ENCODE assay signal across 12 cellular contexts in genomic region chr1:121558514-121558913, GRCh38.
DNase-seq lines count a peak whose midpoint lies in the region; ATAC-seq, FAIRE-seq and TF ChIP-seq lines count a peak whose summit lies in the region.
"Had no signal": no experiment of that assay in that cellular context is flagged by ENCODE, and none has a peak within 500 bp of the region (broad histone marks: within the 10 kb centered on the region; RNA-seq: fewer than 3 reads in every experiment).

No MANE protein-coding gene starts in this region.

- peak; percentile 76 for DNase-seq in HT1080 (ENCODE audit: low read depth)
- peak; percentile 87 for DNase-seq in astrocyte (ENCODE audit: low read depth)
- DNase-seq in GDM1 (lab: John Stamatoyannopoulos, UW), result no peak
- no peak for DNase-seq in stimulated activated CD4-positive, alpha-beta T cell treated with anti-CD3 and anti-CD28 coated beads, Interleukin-4, amount 100 ng/mL, for 4 hours
- no peak for DNase-seq in T-helper 9 cell
- DNase-seq: activated T-cell treated with anti-CD3 and anti-CD28 coated beads, Interleukin-2, amount 50 U/mL, for 1 hour; DMS53 had no signal

- H3K9me3 ChIP-seq in astrocyte (ENCODE audit: insufficient read depth, low read depth, low read length) (no peaks in the 10 kb centered on the region), iPS-20b (ENCODE audit: insufficient read depth, low read depth, low read length) (no peaks in the 10 kb centered on the region)

- H3K27ac ChIP-seq in ACC112 (ENCODE audit: low read depth, low read length) (peak overlapping the region; percentile 75), astrocyte (ENCODE audit: low read depth, low read length) (peak overlapping the region; percentile 33), iPS-20b (ENCODE audit: low read length) (peak overlapping the region; percentile 79)

- H3K9me3 Mint-ChIP-seq in astrocyte (ENCODE audit: unreplicated experiment), result no peaks in the 10 kb centered on the region
- H3K9me3 Mint-ChIP-seq: stimulated activated naive CD8-positive, alpha-beta T cell treated with anti-CD3 and anti-CD28 coated beads, Interleukin-15, Interleukin-2, amounts not matched to agents 100 ng/mL and 50 ng/mL, for 24 hours had no signal

- ATAC-seq in GM18520 (IDR thresholded peaks at IDR 0.05; ENCODE audit: unreplicated experiment), result no peak
- ATAC-seq: right cardiac atrium had no signal

- no peaks in the 10 kb centered on the region for H3K27me3 Mint-ChIP-seq in astrocyte (ENCODE audit: low read depth, unreplicated experiment)
- H3K27me3 Mint-ChIP-seq: stimulated activated naive CD8-positive, alpha-beta T cell treated with anti-CD3 and anti-CD28 coated beads, Interleukin-15, Interleukin-2, amounts not matched to agents 100 ng/mL and 50 ng/mL, for 24 hours had no signal

- H3K4me3 Mint-ChIP-seq in astrocyte (ENCODE audit: unreplicated experiment), result no peak overlapping the region
- H3K4me3 Mint-ChIP-seq: stimulated activated naive CD8-positive, alpha-beta T cell treated with anti-CD3 and anti-CD28 coated beads, Interleukin-15, Interleukin-2, amounts not matched to agents 100 ng/mL and 50 ng/mL, for 24 hours had no signal

- H3K4me2 ChIP-seq in astrocyte (ENCODE audit: low read length), result no peak overlapping the region

- no peak overlapping the region for H3K9ac ChIP-seq in astrocyte (ENCODE audit: low read length)
- no peak overlapping the region for H3K9ac ChIP-seq in iPS-20b (ENCODE audit: low read depth, low read length)

- H3K27ac Mint-ChIP-seq in astrocyte (ENCODE audit: unreplicated experiment), result peak overlapping the region; percentile 99

- peak overlapping the region; percentile 41 for H3K4me3 ChIP-seq in ACC112 (ENCODE audit: low read depth, low read length)
- H3K4me3 ChIP-seq in astrocyte (ENCODE audit: insufficient read depth, low read depth, low read length), result no peak overlapping the region
- no peak overlapping the region for H3K4me3 ChIP-seq in iPS-20b (ENCODE audit: low read length)

- no peaks in the 10 kb centered on the region for H4K20me1 ChIP-seq in astrocyte (ENCODE audit: insufficient read depth, low read length)

- no peaks in the 10 kb centered on the region for H3K36me3 Mint-ChIP-seq in astrocyte (ENCODE audit: low read depth, unreplicated experiment)

- TF ChIP-seq CTCF in astrocyte (IDR thresholded peaks at IDR 0.05; ENCODE audit: insufficient read depth, low read depth, low read length), result no peak

- peaks cover 10% of the 10 kb centered on the region for H3K4me1 Mint-ChIP-seq in astrocyte (ENCODE audit: low read depth, unreplicated experiment)

- H3K79me2 ChIP-seq in ACC112 (ENCODE audit: control insufficient read depth, insufficient read depth, low read length, unreplicated experiment) (no peaks in the 10 kb centered on the region), astrocyte (ENCODE audit: insufficient read depth, low read length) (no peaks in the 10 kb centered on the region)

- H2AFZ ChIP-seq in ACC112 (ENCODE audit: low read length, unreplicated experiment), result peak overlapping the region; percentile 58
- no peak overlapping the region for H2AFZ ChIP-seq in astrocyte (ENCODE audit: low read depth, low read length)

- H3K36me3 ChIP-seq in ACC112 (ENCODE audit: insufficient read depth, low read length) (no peaks in the 10 kb centered on the region), astrocyte (ENCODE audit: insufficient read depth, low read length) (no peaks in the 10 kb centered on the region), iPS-20b (ENCODE audit: insufficient read depth, low read depth, low read length) (no peaks in the 10 kb centered on the region)

- H3K4me1 ChIP-seq in ACC112 (ENCODE audit: control insufficient read depth, insufficient read depth, low read length, unreplicated experiment), result peaks cover 9% of the 10 kb centered on the region
- peaks cover 2% of the 10 kb centered on the region for H3K4me1 ChIP-seq in astrocyte (ENCODE audit: insufficient read depth, low read length)
- peaks cover 31% of the 10 kb centered on the region for H3K4me1 ChIP-seq in iPS-20b (ENCODE audit: insufficient read depth, low read length)

- no peak for FAIRE-seq in astrocyte (lab: Jason Lieb, UNC)

- H3K27me3 ChIP-seq in ACC112 (ENCODE audit: insufficient read depth, low read length), result no peaks in the 10 kb centered on the region
- H3K27me3 ChIP-seq in astrocyte (ENCODE audit: insufficient read depth, low read length), result no peaks in the 10 kb centered on the region
- H3K27me3 ChIP-seq in iPS-20b (ENCODE audit: insufficient read depth, low read length), result no peaks in the 10 kb centered on the region

Comparison
In these comparisons a context has a peak if more than half of its experiments do, and no peak if none do; other contexts are left out.
1. DNase-seq: peak in HT1080 (single experiment) and astrocyte (single experiment); none in GDM1 (single experiment), stimulated activated CD4-positive, alpha-beta T cell treated with anti-CD3 and anti-CD28 coated beads, Interleukin-4, amount 100 ng/mL, for 4 hours (0 of 2) and T-helper 9 cell (single experiment).
2. Peak in every context shown above with its lines, with median percentiles within 50 percentile points of each other: H3K27ac ChIP-seq.